8 cellular contexts compared by ENCODE assay signal in the genomic region with DNA sequence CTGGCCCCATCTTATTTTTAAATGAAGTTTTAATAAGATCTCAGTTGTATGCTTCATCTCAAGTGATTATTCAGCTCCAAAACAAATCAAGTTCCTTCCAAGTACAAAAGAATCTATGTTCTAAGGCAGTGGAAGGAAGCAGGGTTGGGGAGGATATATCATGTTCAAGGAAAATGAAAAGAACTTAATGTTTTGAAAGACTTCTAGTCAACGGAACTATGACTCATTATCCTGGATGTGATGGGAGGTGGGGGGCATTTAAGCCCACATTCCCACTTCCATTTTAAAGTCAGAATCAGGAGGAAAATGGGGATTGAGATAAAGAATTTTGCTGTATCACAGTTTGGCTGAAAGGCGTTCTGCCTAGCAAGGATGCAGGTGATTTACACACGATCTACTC. TPM values are rescaled to one million over a fixed set of nuclear protein-coding genes. Genes with fewer than 3 reads are reported as not detected.
"Had no signal": no experiment of that assay in that cellular context is flagged by ENCODE, and none has a peak within 500 bp of the region (broad histone marks: within the 10 kb centered on the region; RNA-seq: fewer than 3 reads in every experiment).

No MANE protein-coding gene starts in this region.

- H3K27ac Mint-ChIP-seq: HFFc6, IgD-negative memory B cell had no signal

- H3K36me3 Mint-ChIP-seq: IgD-negative memory B cell had no signal

- ATAC-seq: HCT116, HepG2 had no signal

- H3K4me3 Mint-ChIP-seq: HFFc6, IgD-negative memory B cell had no signal

- H3K4me1 Mint-ChIP-seq: IgD-negative memory B cell had no signal

- DNase-seq: GM23248, GOT3, H7, HFFc6, KBM-7 had no signal

RNA-seq across cellular contexts. Expression of gene FANK1, which starts 59.4 kb away (rescaled TPM):
- total RNA-seq: HepG2 had no signal
- polyA plus RNA-seq: IgD-negative memory B cell had no signal
